Comparison of ENCODE assay signal across 9 cellular contexts in the genomic region with DNA sequence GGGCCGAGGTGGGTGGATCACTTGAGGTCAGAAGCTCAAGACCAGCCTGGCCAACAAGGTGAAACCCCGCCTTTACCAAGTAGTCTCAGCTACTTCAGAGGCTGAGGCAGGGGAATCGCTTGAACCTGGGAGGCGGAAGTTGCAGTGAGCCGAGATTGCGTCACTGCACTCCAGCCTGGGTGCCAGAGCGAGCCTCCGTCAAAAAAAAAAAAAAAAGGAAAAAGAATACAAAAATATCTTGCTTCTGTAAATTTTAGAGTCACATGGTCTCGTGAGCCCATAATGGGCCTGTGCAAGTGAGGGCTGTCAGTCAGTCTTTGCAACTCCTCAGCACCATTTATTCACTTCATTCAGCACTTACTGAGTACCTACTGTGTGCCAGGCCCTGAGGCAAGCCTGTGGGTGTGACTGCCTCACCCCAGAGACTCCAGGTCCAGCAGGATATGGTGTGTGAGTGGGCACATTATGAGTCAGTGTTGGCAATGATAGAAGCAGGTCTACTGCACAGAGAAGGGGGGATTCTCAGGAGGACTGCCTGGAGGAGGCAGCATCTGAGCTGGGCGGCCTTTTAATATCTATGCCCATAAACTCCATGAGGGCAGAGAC. TPM values are rescaled to one million over a fixed set of nuclear protein-coding genes. Genes with fewer than 3 reads are reported as not detected.
A peak's percentile ranks its signal among the peaks of the same experiment; 100 is the strongest.
DNase-seq lines count a peak whose midpoint lies in the region; ATAC-seq and TF ChIP-seq lines count a peak whose summit lies in the region.
"Had no signal": no experiment of that assay in that cellular context is flagged by ENCODE, and none has a peak within 500 bp of the region (broad histone marks: within the 10 kb centered on the region; RNA-seq: fewer than 3 reads in every experiment).

No MANE protein-coding gene starts in this region.

- H4K20me1 ChIP-seq in GM23248 (ENCODE audit: insufficient read depth) (no peaks in the 10 kb centered on the region), neural progenitor cell (ENCODE audit: low read depth) (no peaks in the 10 kb centered on the region)

- H3K79me2 ChIP-seq in GM23248 (ENCODE audit: insufficient read depth) (no peaks in the 10 kb centered on the region), neural progenitor cell (ENCODE audit: low read depth) (no peaks in the 10 kb centered on the region)

- H3K4me1 ChIP-seq in GM23248 (ENCODE audit: insufficient read depth) = no peaks in the 10 kb centered on the region
- H3K4me1 ChIP-seq in liver (ENCODE audit: control insufficient read depth in 4 of 4, insufficient read depth in 4 of 4, low read length in 3 of 4) = peaks cover 0 to 14% (median 6%) of the 10 kb centered on the region in 4 donors
- H3K4me1 ChIP-seq in neural progenitor cell = peaks cover 28% of the 10 kb centered on the region

- no peak for TF ChIP-seq RAD21 in liver (IDR thresholded peaks at IDR 0.05)

- peak overlapping the region; percentile 9 for H3K4me2 ChIP-seq in GM23248 (ENCODE audit: unreplicated experiment)
- H3K4me2 ChIP-seq in neural progenitor cell = no peak overlapping the region

- H3K36me3 ChIP-seq in GM23248 (ENCODE audit: low read depth) (no peaks in the 10 kb centered on the region), liver (ENCODE audit: control insufficient read depth in 4 of 4, insufficient read depth in 3 of 4, low read depth in 1 of 4, low read length in 3 of 4) (no peaks in the 10 kb centered on the region), neural progenitor cell (no peaks in the 10 kb centered on the region)

- 0 out of 2 replicates have a peak overlapping the region, but pooled peaks have one; percentile 15 for H2AFZ ChIP-seq in GM23248
- H2AFZ ChIP-seq in neural progenitor cell (replicated peaks) = no peak overlapping the region

- WGBS in GM23248 (ENCODE audit: low coverage in 1 of 2, low lambda C conversion rate in 2 of 2, missing lambda C conversion rate in 2 of 2), 2 experiments = 24 to 29% methylated on average over 9 to 10 of the region's 10 CpGs
- WGBS in liver = 31% methylated on average over 10 of the region's 10 CpGs

- peaks cover 52% of the 10 kb centered on the region for H3K4me1 Mint-ChIP-seq in WTC11
- H3K4me1 Mint-ChIP-seq in mesothelial cell of epicardium = peaks cover 9% of the 10 kb centered on the region
- peaks cover 36% of the 10 kb centered on the region for H3K4me1 Mint-ChIP-seq in neural progenitor cell

- H3K9me2 ChIP-seq in GM23248 (ENCODE audit: insufficient read depth) = no peaks in the 10 kb centered on the region

- H3K4me3 ChIP-seq in GM23248 (no peak overlapping the region), liver (ENCODE audit: low read depth in 1 of 3, low read length in 3 of 3) (no peak overlapping the region), neural progenitor cell (no peak overlapping the region)

- H3K27me3 ChIP-seq in GM23248 (replicated peaks; ENCODE audit: insufficient read depth) (peaks cover 10% of the 10 kb centered on the region), liver (ENCODE audit: control insufficient read depth in 4 of 4, insufficient read depth in 4 of 4, low read length in 3 of 4) (no peaks in the 10 kb centered on the region), neural progenitor cell (peaks cover 1% of the 10 kb centered on the region)

- H3K27ac Mint-ChIP-seq in WTC11 = no peak overlapping the region
- H3K27ac Mint-ChIP-seq in mesothelial cell of epicardium = no peak overlapping the region
- no peak overlapping the region for H3K27ac Mint-ChIP-seq in neural progenitor cell
- H3K27ac Mint-ChIP-seq: progenitor cell of endocrine pancreas had no signal

- in situ Hi-C loops in GM23248 (cut with MboI) = no loop called here

- no peaks in the 10 kb centered on the region for H3K9me3 Mint-ChIP-seq in WTC11
- no peaks in the 10 kb centered on the region for H3K9me3 Mint-ChIP-seq in mesothelial cell of epicardium
- H3K9me3 Mint-ChIP-seq in neural progenitor cell = no peaks in the 10 kb centered on the region

- no peak overlapping the region for H3K27ac ChIP-seq in GM23248
- H3K27ac ChIP-seq in liver (ENCODE audit: low read depth in 1 of 2, low read length in 2 of 2) = no peak overlapping the region
- H3K27ac ChIP-seq in neural progenitor cell = no peak overlapping the region

- H3K36me3 Mint-ChIP-seq in WTC11 (no peaks in the 10 kb centered on the region), mesothelial cell of epicardium (no peaks in the 10 kb centered on the region), neural progenitor cell (no peaks in the 10 kb centered on the region)

- TF ChIP-seq CTCF in WTC11 (IDR thresholded peaks at IDR 0.05) (no peak), liver (IDR thresholded peaks at IDR 0.05; ENCODE audit: low read depth, low read length, missing input control) (no peak), mesothelial cell of epicardium (IDR thresholded peaks at IDR 0.05; ENCODE audit: unreplicated experiment) (no peak), neural progenitor cell (IDR thresholded peaks at IDR 0.05) (no peak)

- H3F3A ChIP-seq in GM23248 (ENCODE audit: insufficient read depth) (no peaks in the 10 kb centered on the region), neural progenitor cell (ENCODE audit: low read depth) (peaks cover 20% of the 10 kb centered on the region)

- H3K27me3 Mint-ChIP-seq in WTC11 (ENCODE audit: low read depth) (peaks cover under 1% of the 10 kb centered on the region; the same call in 1 of the 2 replicates), mesothelial cell of epicardium (ENCODE audit: low read depth) (peaks cover 50% of the 10 kb centered on the region), neural progenitor cell (ENCODE audit: insufficient read depth, low read depth) (peaks cover 11% of the 10 kb centered on the region)

- H3K9ac ChIP-seq in GM23248 = no peak overlapping the region
- no peak overlapping the region for H3K9ac ChIP-seq in liver (ENCODE audit: low read depth in 1 of 2, low read length in 2 of 2)
- H3K9ac ChIP-seq in neural progenitor cell = no peak overlapping the region

- peak; percentile 63 for DNase-seq in DMS53 (lab: John Stamatoyannopoulos, UW)
- DNase-seq in GM23248 = peak; percentile 33
- DNase-seq in WTC11 (ENCODE audit: low spot score) = no peak
- no peak for DNase-seq in iPS-NIHi7 (ENCODE audit: extremely low spot score)
- DNase-seq in HuH-7 (ENCODE audit: low spot score) = no peak
- no peak for DNase-seq in mesothelial cell of epicardium (ENCODE audit: low spot score in 2 of 2, unreplicated experiment in 2 of 2)
- DNase-seq in neural progenitor cell (ENCODE audit: low spot score) = no peak

- no peak for ATAC-seq in WTC11

- CTCF ChIA-PET in WTC11 (lab: Charles Lee) = interaction anchor here (0.8 to 1.7 kb wide), 2 partner anchors 14 to 436 kb away, joined by 3 to 7 read pairs; no protein-coding TSS in a partner anchor

- H3K9me3 ChIP-seq in GM23248 (ENCODE audit: low read depth) = no peaks in the 10 kb centered on the region
- no peaks in the 10 kb centered on the region for H3K9me3 ChIP-seq in liver (ENCODE audit: control insufficient read depth in 4 of 4, low read length in 3 of 4)
- no peaks in the 10 kb centered on the region for H3K9me3 ChIP-seq in neural progenitor cell (ENCODE audit: low read depth)

- POLR2A ChIA-PET in WTC11 (lab: Charles Lee) = no interaction called here

- H3K4me3 Mint-ChIP-seq in WTC11 (no peak overlapping the region), mesothelial cell of epicardium (no peak overlapping the region), neural progenitor cell (no peak overlapping the region)

TF ChIP-seq in WTC11, 78 proteins besides CTCF, POLR2A, EP300 and RAD21 (continues in another document):
- TF ChIP-seq, protein P1, sequence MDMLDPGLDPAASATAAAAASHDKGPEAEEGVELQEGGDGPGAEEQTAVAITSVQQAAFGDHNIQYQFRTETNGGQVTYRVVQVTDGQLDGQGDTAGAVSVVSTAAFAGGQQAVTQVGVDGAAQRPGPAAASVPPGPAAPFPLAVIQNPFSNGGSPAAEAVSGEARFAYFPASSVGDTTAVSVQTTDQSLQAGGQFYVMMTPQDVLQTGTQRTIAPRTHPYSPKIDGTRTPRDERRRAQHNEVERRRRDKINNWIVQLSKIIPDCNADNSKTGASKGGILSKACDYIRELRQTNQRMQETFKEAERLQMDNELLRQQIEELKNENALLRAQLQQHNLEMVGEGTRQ (CRISPR knock-in tag; IDR thresholded peaks at IDR 0.05) = no peak
- TF ChIP-seq GABPB1 (CRISPR knock-in tag; IDR thresholded peaks at IDR 0.05) = peak; percentile 22; the same call in 1 of the 2 replicates

TF ChIP-seq in liver, 16 proteins besides CTCF, POLR2A, EP300 and RAD21:
- TF ChIP-seq GABPA (IDR thresholded peaks at IDR 0.05 in 1 of 2, conservative IDR thresholded peaks at IDR 0.05 in 1 of 2) (no peak), FOXA2 (IDR thresholded peaks at IDR 0.05) (no peak)
- TF ChIP-seq, protein P2, sequence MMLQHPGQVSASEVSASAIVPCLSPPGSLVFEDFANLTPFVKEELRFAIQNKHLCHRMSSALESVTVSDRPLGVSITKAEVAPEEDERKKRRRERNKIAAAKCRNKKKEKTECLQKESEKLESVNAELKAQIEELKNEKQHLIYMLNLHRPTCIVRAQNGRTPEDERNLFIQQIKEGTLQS (IDR thresholded peaks at IDR 0.05) = peak; percentile 30
TF ChIP-seq in liver: peak in this region for 1.

RNA-seq across cellular contexts. Expression of gene TARDBP, which starts 46.7 kb away (rescaled TPM):
- 36.0 and 50.0 TPM in 2 replicates for total RNA-seq in GM23248 (2014; rRNA removed; shearing (Covaris generic))
- polyA plus RNA-seq in GM23248 (2016; fragmentation: Nextera tagmentation; extraction: Ambion mirVana) (128 TPM in 2 replicates), liver (10 to 100 TPM; 44.4 to 87.6 TPM)
- total RNA-seq in WTC11 (2021) (185 to 228 TPM (median 197 TPM) in 3 replicates), liver (10 to 100 TPM; 78.4 to 80.1 TPM), mesothelial cell of epicardium (175 to 184 TPM (median 179 TPM) in 3 replicates), neural progenitor cell (ENCODE audit: low replicate concordance) (170 and 202 TPM in 2 replicates)

Comparison
In these comparisons a context has a peak if more than half of its experiments do, and no peak if none do; other contexts are left out.
1. DNase-seq: peak in DMS53 (single experiment) and GM23248 (single experiment); none in WTC11 (single experiment), iPS-NIHi7 (single experiment), HuH-7 (single experiment), mesothelial cell of epicardium (0 of 2) and neural progenitor cell (single experiment).